Comparison of ENCODE assay signal across 8 cellular contexts in genomic region chrX:64394059-64394873, GRCh38. TPM values are rescaled to one million over a fixed set of nuclear protein-coding genes. Genes with fewer than 3 reads are reported as not detected.
DNase-seq lines count a peak whose midpoint lies in the region; ATAC-seq and TF ChIP-seq lines count a peak whose summit lies in the region.

No MANE protein-coding gene starts in this region.

- H3K4me1 ChIP-seq in mammary epithelial cell (ENCODE audit: insufficient read depth, low read length) = no peaks in the 10 kb centered on the region

- dilution Hi-C loops in mammary epithelial cell (cut with HindIII; ENCODE audit: low sequenced_read_pairs) = no loop called here

- TF ChIP-seq CTCF in mammary epithelial cell (conservative IDR thresholded peaks at IDR 0.05 in 1 of 2, IDR thresholded peaks at IDR 0.05 in 1 of 2; ENCODE audit: extremely low read depth in 1 of 2, insufficient read depth in 1 of 2, low read depth in 1 of 2, low read length in 2 of 2) (no peak), nephron progenitor cell (IDR thresholded peaks at IDR 0.05) (no peak)

- peak overlapping the region; percentile 49 to 67 (median 67) for H3K4me3 ChIP-seq in mammary epithelial cell (replicated peaks in 1 of 3; ENCODE audit: insufficient read depth in 1 of 3, low read depth in 2 of 3, low read length in 3 of 3)

- no peaks in the 10 kb centered on the region for H3K36me3 ChIP-seq in mammary epithelial cell (ENCODE audit: insufficient read depth, low read length)

- H4K20me1 ChIP-seq in mammary epithelial cell (ENCODE audit: insufficient read depth, low read length) = no peaks in the 10 kb centered on the region

- no peak overlapping the region for H3K27ac Mint-ChIP-seq in nephron progenitor cell

- H3K4me2 ChIP-seq in mammary epithelial cell (ENCODE audit: insufficient read depth, low read depth, low read length) = peak overlapping the region; percentile 76

- no peaks in the 10 kb centered on the region for H3K36me3 Mint-ChIP-seq in nephron progenitor cell (ENCODE audit: low read depth)

- 55% methylated on average over 9 of the region's 12 CpGs for WGBS in mammary epithelial cell (ENCODE audit: low coverage, missing lambda C conversion rate)

- H3K9me3 Mint-ChIP-seq in nephron progenitor cell = peaks cover 61% of the 10 kb centered on the region

- in situ Hi-C loops in mammary epithelial cell (cut with MboI; ENCODE audit: low sequenced_read_pairs in 2 of 2) = no loop called here

- TSS peak; percentile 12 for BruUV-seq in mammary epithelial cell (replicated peaks; lab: Mats Ljungman, UMichigan)

- peaks cover 14% of the 10 kb centered on the region for H3K4me1 Mint-ChIP-seq in nephron progenitor cell

- no peaks in the 10 kb centered on the region for H3K27me3 ChIP-seq in mammary epithelial cell (ENCODE audit: insufficient read depth, low read length)

- peak overlapping the region; percentile 91 for H3K4me3 Mint-ChIP-seq in nephron progenitor cell

- H3K27me3 Mint-ChIP-seq in nephron progenitor cell (ENCODE audit: low read depth, poor library complexity) = peaks cover 8% of the 10 kb centered on the region

- intact Hi-C loops in mammary epithelial cell (cut with micrococcal nuclease) = loop anchor here (10.0 kb wide), 1 partner anchor 189 kb away; the partner anchor contains the start of gene AMER1

- CTCF ChIA-PET in mammary epithelial cell (lab: Charles Lee; ENCODE audit: low non-redundant PET) = no interaction called here

- peaks cover 3% of the 10 kb centered on the region for H3K9me3 ChIP-seq in mammary epithelial cell (replicated peaks; ENCODE audit: insufficient read depth, low read length)

- H3K79me2 ChIP-seq in mammary epithelial cell (ENCODE audit: insufficient read depth, low read length) = no peaks in the 10 kb centered on the region

- H3K27ac ChIP-seq in mammary epithelial cell (ENCODE audit: insufficient read depth, low read depth, low read length) = no peak overlapping the region

- ATAC-seq in GM19324 (IDR thresholded peaks at IDR 0.05; ENCODE audit: low FRiP score, unreplicated experiment) = peak; percentile 28
- peak; percentile 21 for ATAC-seq in HG03442 (IDR thresholded peaks at IDR 0.05; ENCODE audit: unreplicated experiment)
- no peak for ATAC-seq in GM21447 (IDR thresholded peaks at IDR 0.05; ENCODE audit: unreplicated experiment)

- no peak for DNase-seq in mammary epithelial cell
- no peak for DNase-seq in nephron progenitor cell
- DNase-seq in KG1 (lab: John Stamatoyannopoulos, UW) = no peak
- DNase-seq in activated CD8-positive, alpha-beta memory T cell treated with anti-CD3 and anti-CD28 coated beads for 24 hours = no peak
- DNase-seq in occipital lobe (lab: John Stamatoyannopoulos, UW) = no peak

- no peak overlapping the region for H3K9ac ChIP-seq in mammary epithelial cell (ENCODE audit: insufficient read depth, low read length)

- H2AFZ ChIP-seq in mammary epithelial cell (ENCODE audit: low read depth, low read length) = peak overlapping the region; percentile 97

RNA-seq across cellular contexts. Expression of gene MTMR8, which starts 1.0 kb away (rescaled TPM):
- 1 to 10 TPM; 2.3 to 2.8 TPM for total RNA-seq in mammary epithelial cell
- 0.90 TPM for polyA plus RNA-seq in mammary epithelial cell
- polyA minus RNA-seq in mammary epithelial cell = 9.8 TPM
- 3.6 TPM for total RNA-seq in occipital lobe
